ENCODE assay signal across 22 cellular contexts in the genomic region with DNA sequence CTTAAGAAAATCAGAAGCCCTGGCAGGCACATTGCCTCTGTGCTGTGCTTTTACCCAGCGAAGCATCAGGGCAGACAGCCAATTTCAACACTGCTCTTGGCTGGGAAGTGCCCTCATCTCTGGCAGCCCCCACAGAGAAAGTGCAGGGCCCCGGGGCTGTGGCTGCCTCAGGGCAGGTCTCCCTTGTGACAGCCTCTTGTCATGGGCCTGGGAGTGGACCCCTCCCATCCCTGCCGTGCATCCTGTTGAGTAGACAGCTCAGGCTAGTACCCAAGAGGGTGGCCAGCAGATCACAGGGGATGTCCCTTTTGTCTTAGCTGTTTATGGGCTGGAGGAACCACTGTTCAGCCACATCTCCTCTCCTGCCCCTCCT. TPM values are rescaled to one million over a fixed set of nuclear protein-coding genes. Genes with fewer than 3 reads are reported as not detected.
A peak's percentile ranks its signal among the peaks of the same experiment; 100 is the strongest.
DNase-seq lines count a peak whose midpoint lies in the region; ATAC-seq lines count a peak whose summit lies in the region.
"Had no signal": no experiment of that assay in that cellular context is flagged by ENCODE, and none has a peak within 500 bp of the region (broad histone marks: within the 10 kb centered on the region; RNA-seq: fewer than 3 reads in every experiment).

No MANE protein-coding gene starts in this region.

- ATAC-seq in GM21723 (IDR thresholded peaks at IDR 0.05; ENCODE audit: unreplicated experiment) = no peak
- ATAC-seq: K562; stimulated activated effector memory CD8-positive, alpha-beta T cell treated with anti-CD3 and anti-CD28 coated beads, Interleukin-12 subunit alpha, Interleukin-12 subunit beta, amount 100 ng/mL, for 72 hours had no signal

- H3K27me3 ChIP-seq in H7 (ENCODE audit: control insufficient read depth, insufficient read depth, low read length) = no peaks in the 10 kb centered on the region
- H3K27me3 ChIP-seq: neutrophil had no signal

- no peak overlapping the region for H3K4me3 ChIP-seq in H7 (ENCODE audit: insufficient read depth, low read depth, low read length)
- H3K4me3 ChIP-seq: K562, suprapubic skin had no signal

- no peaks in the 10 kb centered on the region for H3K36me3 ChIP-seq in H7 (replicated peaks; ENCODE audit: control insufficient read depth, insufficient read depth, low read length)
- H3K36me3 ChIP-seq: neutrophil, suprapubic skin had no signal

- DNase-seq in AG20443 (ENCODE audit: low spot score) (peak; percentile 9), H7 (peak; percentile 32), NCI-H345 treated with DMSO at 0.1 percent for 48 hours (lab: John Stamatoyannopoulos, UW; ENCODE audit: unreplicated experiment) (peak; percentile 10), mesenteric fat pad (ENCODE audit: low spot score) (peak; percentile 81), AG08396 (ENCODE audit: low spot score) (no peak), SKM-1 (lab: John Stamatoyannopoulos, UW; ENCODE audit: unreplicated experiment) (no peak), NCI-H1930 (lab: John Stamatoyannopoulos, UW) (no peak)
- DNase-seq: ACHN; activated CD4-positive, alpha-beta T cell treated with anti-CD3 and anti-CD28 coated beads, Interleukin-2, amount 50 U/mL, for 1 hour; activated naive CD8-positive, alpha-beta T cell treated with anti-CD3 and anti-CD28 coated beads for 36 hours; central memory CD4-positive, alpha-beta T cell; HFFc6; NCI-H187; NCI-H2227 treated with DMSO at 0.1 percent for 48 hours; NCI-H82; stimulated activated CD4-positive, alpha-beta T cell treated with anti-CD3 and anti-CD28 coated beads, Interleukin-2, amount 100 ng/mL, for 48 hours; T-helper 9 cell had no signal

RNA-seq across cellular contexts. Expression of a gene that starts 23.3 kb away (rescaled TPM):
- 0.42 and 0.59 TPM in 2 replicates for total RNA-seq in H7 (2014; rRNA removed; shearing (Covaris generic))
- total RNA-seq in mesenteric fat pad = 0.35 TPM

Comparison
In these comparisons a context has a peak if more than half of its experiments do, and no peak if none do; other contexts are left out.
1. DNase-seq: peak in AG20443 (single experiment), H7 (single experiment), NCI-H345 treated with DMSO at 0.1 percent for 48 hours (single experiment) and mesenteric fat pad (single experiment); none in AG08396 (single experiment), SKM-1 (single experiment) and NCI-H1930 (0 of 2).